1 cellular context compared by ENCODE assay signal in genomic region chr3:122572940-122573412, GRCh38.
TF ChIP-seq lines count a peak whose summit lies in the region.

No MANE protein-coding gene starts in this region.

TF ChIP-seq in HepG2, 621 proteins besides CTCF, POLR2A, EP300 and RAD21 (continued from another document and continues in another):
- TF ChIP-seq ZNF614 (CRISPR knock-in tag; IDR thresholded peaks at IDR 0.05; ENCODE audit: borderline replicate concordance) (no peak; the same call in 1 of the 2 replicates), ZNF720 (CRISPR knock-in tag; IDR thresholded peaks at IDR 0.05) (no peak), BATF2 (CRISPR knock-in tag; IDR thresholded peaks at IDR 0.05) (no peak), ZBTB42 (CRISPR knock-in tag; IDR thresholded peaks at IDR 0.05) (no peak), RARG (CRISPR knock-in tag; IDR thresholded peaks at IDR 0.05; ENCODE audit: low read depth) (no peak), RAD51 (IDR thresholded peaks at IDR 0.05; ENCODE audit: borderline replicate concordance) (no peak), IKZF1 (IDR thresholded peaks at IDR 0.05) (no peak), SKI (IDR thresholded peaks at IDR 0.05; ENCODE audit: partially characterized antibody) (no peak), ATF1 (CRISPR knock-in tag; IDR thresholded peaks at IDR 0.05) (no peak), ZNF513 (CRISPR knock-in tag; conservative IDR thresholded peaks at IDR 0.05) (no peak), ZNF574 (CRISPR knock-in tag; IDR thresholded peaks at IDR 0.05) (no peak), PCBP1 (IDR thresholded peaks at IDR 0.05; ENCODE audit: borderline replicate concordance, low read depth, low read length) (no peak), HBP1 (CRISPR knock-in tag; IDR thresholded peaks at IDR 0.05; ENCODE audit: low read depth) (no peak), ZNF407 (CRISPR knock-in tag; IDR thresholded peaks at IDR 0.05; ENCODE audit: not compliant biosample characterization) (no peak), ZNF792 (CRISPR knock-in tag; IDR thresholded peaks at IDR 0.05) (no peak; the same call in 1 of the 2 replicates), MYC (CRISPR knock-in tag; IDR thresholded peaks at IDR 0.05; ENCODE audit: borderline replicate concordance) (no peak), ZNF652 (CRISPR knock-in tag; IDR thresholded peaks at IDR 0.05; ENCODE audit: borderline replicate concordance, low read depth) (no peak), ZBTB33 (CRISPR knock-in tag; IDR thresholded peaks at IDR 0.05) (no peak), ZBTB7B (CRISPR knock-in tag; IDR thresholded peaks at IDR 0.05) (no peak), NR2F6 (IDR thresholded peaks at IDR 0.05) (peak; percentile 90), NR2F6 (CRISPR knock-in tag; IDR thresholded peaks at IDR 0.05) (peak; percentile 94), ZGPAT (CRISPR knock-in tag; IDR thresholded peaks at IDR 0.05) (peak; percentile 71; the same call in 1 of the 2 replicates), PHF5A (CRISPR knock-in tag; IDR thresholded peaks at IDR 0.05; ENCODE audit: low read depth, unreplicated experiment) (no peak), RFX3 (CRISPR knock-in tag; IDR thresholded peaks at IDR 0.05) (no peak), YEATS4 (CRISPR knock-in tag; IDR thresholded peaks at IDR 0.05; ENCODE audit: borderline replicate concordance) (no peak), FOXA1 (IDR thresholded peaks at IDR 0.05) (no peak), FOXA1 (CRISPR knock-in tag; IDR thresholded peaks at IDR 0.05) (peak; percentile 34; the same call in 1 of the 2 replicates), ZNF350 (CRISPR knock-in tag; IDR thresholded peaks at IDR 0.05; ENCODE audit: borderline replicate concordance, low read depth) (no peak), ZNF230 (CRISPR knock-in tag; IDR thresholded peaks at IDR 0.05) (no peak), BCLAF1 (IDR thresholded peaks at IDR 0.05) (no peak), ARID3A (IDR thresholded peaks at IDR 0.05; ENCODE audit: low read depth, low read length) (0 out of 2 replicates have a peak, but pooled peaks have one; percentile 32), ATF5 (CRISPR knock-in tag; IDR thresholded peaks at IDR 0.05; ENCODE audit: low read depth) (no peak), EHMT2 (IDR thresholded peaks at IDR 0.05; ENCODE audit: borderline replicate concordance, low read depth, low read length) (no peak), POLR2AphosphoS5 (IDR thresholded peaks at IDR 0.05; ENCODE audit: low read depth, low read length) (no peak)
